Comparison of ENCODE assay signal across 8 cellular contexts in genomic region chr1:13828454-13829151, GRCh38.
DNase-seq lines count a peak whose midpoint lies in the region; ATAC-seq and TF ChIP-seq lines count a peak whose summit lies in the region.

No MANE protein-coding gene starts in this region.

- peaks cover 25% of the 10 kb centered on the region for H3K27me3 ChIP-seq in WERI-Rb-1 (ENCODE audit: insufficient read depth, low read depth, severe bottlenecking)

- H3K36me3 ChIP-seq in WERI-Rb-1, result no peaks in the 10 kb centered on the region

- TF ChIP-seq CTCF in HFF-Myc (IDR thresholded peaks at IDR 0.05; ENCODE audit: low read depth, low read length, missing control alignments) (peak; percentile 56), WERI-Rb-1 (IDR thresholded peaks at IDR 0.05; ENCODE audit: low read depth, low read length) (peak; percentile 93), coronary artery (IDR thresholded peaks at IDR 0.05) (no peak)

- H3K4me3 ChIP-seq in HFF-Myc (replicated peaks; ENCODE audit: low read depth, low read length), result no peak overlapping the region
- H3K4me3 ChIP-seq in WERI-Rb-1 (ENCODE audit: low read depth, low read length), result no peak overlapping the region
- no peak overlapping the region for H3K4me3 ChIP-seq in coronary artery

- intact Hi-C loops in left cardiac atrium (cut with DNase I), result no loop called here

- DNase-seq in DMS53 treated with DMSO at 0.1 percent for 48 hours (lab: John Stamatoyannopoulos, UW; ENCODE audit: unreplicated experiment) (peak; percentile 14), HFF-Myc (ENCODE audit: extremely low read depth, low read depth) (no peak), WERI-Rb-1 (peak; percentile 71), left cardiac atrium (no peak), coronary artery (ENCODE audit: low spot score) (no peak), H4 (ENCODE audit: low spot score) (no peak)
- peak in 2 of 3 donors; percentile 21 to 32 for DNase-seq in stimulated activated CD4-positive, alpha-beta T cell treated with anti-CD3 and anti-CD28 coated beads, Interleukin-12 subunit alpha, Interleukin-12 subunit beta, amount 100 ng/mL, for 48 hours (ENCODE audit: low read depth in 2 of 3, low spot score in 1 of 3)
- DNase-seq in effector CD8-positive, alpha-beta T cell (lab: John Stamatoyannopoulos, UW), result no peak

- ATAC-seq in left cardiac atrium, result peak; percentile 35 to 38

- H3K27ac ChIP-seq in WERI-Rb-1 (no peak overlapping the region), coronary artery (no peak overlapping the region)

- H3K9me3 ChIP-seq in WERI-Rb-1 (ENCODE audit: severe bottlenecking), result no peaks in the 10 kb centered on the region

Comparison
In these comparisons a context has a peak if more than half of its experiments do, and no peak if none do; other contexts are left out.
1. DNase-seq: peak in DMS53 treated with DMSO at 0.1 percent for 48 hours (single experiment), WERI-Rb-1 (single experiment) and stimulated activated CD4-positive, alpha-beta T cell treated with anti-CD3 and anti-CD28 coated beads, Interleukin-12 subunit alpha, Interleukin-12 subunit beta, amount 100 ng/mL, for 48 hours (2 of 3); none in HFF-Myc (single experiment), left cardiac atrium (single experiment), effector CD8-positive, alpha-beta T cell (single experiment), coronary artery (single experiment) and H4 (single experiment).